In genomic region chr4:117811731-117812130, GRCh38 we compare ENCODE assay signal across 8 cellular contexts.
"Had no signal": no experiment of that assay in that cellular context is flagged by ENCODE, and none has a peak within 500 bp of the region (broad histone marks: within the 10 kb centered on the region; RNA-seq: fewer than 3 reads in every experiment).

No MANE protein-coding gene starts in this region.

- H3K4me3 ChIP-seq: GM12878 had no signal

- FAIRE-seq: G401.6, GM12878, GM12891, GM12892, GM18507, GM19239 had no signal

- DNase-seq: GDM1, GF-D8 had no signal

- ATAC-seq: GM12878 had no signal
